In the genomic region with DNA sequence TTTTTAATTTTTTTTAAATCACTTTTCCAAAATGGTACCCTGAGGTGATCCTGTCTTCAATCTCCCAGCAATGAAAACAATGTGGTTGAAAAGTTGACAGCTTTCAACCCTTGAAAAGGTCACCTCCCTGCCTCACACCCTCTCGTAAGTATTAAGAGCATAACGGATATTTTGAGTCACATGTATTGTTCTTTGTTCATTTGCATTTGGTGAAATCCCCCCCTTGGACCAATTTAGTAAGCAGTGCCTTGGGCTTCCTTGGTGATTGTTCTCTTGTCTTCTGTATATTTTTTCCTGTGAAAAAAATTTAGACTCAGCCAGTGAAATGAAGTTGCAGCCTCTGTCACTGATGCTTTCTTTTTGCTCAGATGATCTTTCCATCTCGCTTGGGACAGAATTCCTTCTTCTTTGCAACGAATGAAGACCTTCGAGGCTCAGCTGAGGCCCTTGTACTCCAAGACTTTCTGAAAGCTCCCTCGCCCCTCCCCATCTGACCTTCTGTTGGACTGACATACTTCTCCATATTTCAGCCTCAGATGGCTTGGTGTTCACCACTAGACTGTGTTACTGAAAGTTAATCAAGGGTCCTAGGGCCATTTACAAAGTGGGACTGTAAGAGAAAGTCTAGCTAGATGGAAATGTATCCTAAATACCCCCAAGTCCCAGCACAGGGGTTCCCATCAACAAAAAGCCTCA, we compare ENCODE assay signal across 1 cellular context.
TF ChIP-seq lines count a peak whose summit lies in the region.

No MANE protein-coding gene starts in this region.

TF ChIP-seq in liver, 16 proteins besides CTCF, POLR2A, EP300 and RAD21 (continued from another document):
- TF ChIP-seq REST (IDR thresholded peaks at IDR 0.05) (no peak), RXRA (IDR thresholded peaks at IDR 0.05) (no peak), JUND (IDR thresholded peaks at IDR 0.05) (no peak), YY1 (IDR thresholded peaks at IDR 0.05) (no peak), SP1 (IDR thresholded peaks at IDR 0.05) (no peak), HNF4A (conservative IDR thresholded peaks at IDR 0.05) (no peak), FOXA1 (IDR thresholded peaks at IDR 0.05) (no peak)
TF ChIP-seq in liver: peak in this region for 0.
